Comparison of ENCODE assay signal across 8 cellular contexts in the genomic region with DNA sequence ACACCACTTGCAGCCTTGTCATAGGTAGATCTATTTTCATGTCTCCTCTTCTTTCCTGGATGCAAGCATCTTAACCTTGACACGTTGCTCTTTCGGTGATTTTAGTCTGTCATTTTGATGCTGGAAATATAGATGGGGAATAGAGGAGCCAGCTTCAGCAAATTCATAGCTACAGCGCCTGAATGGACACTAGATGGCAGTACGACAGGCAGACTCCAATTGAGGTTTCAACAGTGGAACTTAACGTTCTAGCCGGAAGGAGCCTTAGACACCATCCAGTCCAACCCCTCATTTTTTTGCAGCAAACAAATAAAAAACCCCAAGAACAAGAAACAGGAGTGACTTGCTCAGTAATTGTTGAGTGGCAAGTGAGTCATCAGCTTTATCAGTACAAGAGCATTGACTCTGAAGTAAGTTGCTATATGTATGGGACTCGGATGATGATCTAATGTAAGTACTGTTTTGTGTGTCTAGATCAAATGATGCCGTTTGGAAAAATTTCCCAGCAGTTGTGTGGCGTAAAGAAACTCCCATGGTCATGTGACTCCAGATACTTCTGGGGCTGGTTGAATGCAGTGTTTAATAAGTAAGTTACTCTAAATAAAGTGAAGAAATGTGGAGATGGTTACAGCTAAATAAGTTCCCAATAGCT. TPM values are rescaled to one million over a fixed set of nuclear protein-coding genes. Genes with fewer than 3 reads are reported as not detected.
DNase-seq lines count a peak whose midpoint lies in the region; ATAC-seq and TF ChIP-seq lines count a peak whose summit lies in the region.

No MANE protein-coding gene starts in this region.

- peaks cover 5 to 24% (median 17%) of the 10 kb centered on the region in 4 donors for H3K4me1 Mint-ChIP-seq in naive thymus-derived CD8-positive, alpha-beta T cell
- peaks cover 18% of the 10 kb centered on the region for H3K4me1 Mint-ChIP-seq in stimulated activated naive CD8-positive, alpha-beta T cell treated with anti-CD3 and anti-CD28 coated beads, Interleukin-15, amount 100 ng/mL, for 72 hours

- H3K27ac Mint-ChIP-seq in naive thymus-derived CD8-positive, alpha-beta T cell, result no peak overlapping the region
- H3K27ac Mint-ChIP-seq in stimulated activated naive CD8-positive, alpha-beta T cell treated with anti-CD3 and anti-CD28 coated beads, Interleukin-15, amount 100 ng/mL, for 72 hours, result no peak overlapping the region

- POLR2A ChIA-PET in naive thymus-derived CD8-positive, alpha-beta T cell (lab: Charles Lee), result interaction anchor here (0.6 to 2.7 kb wide), 5 partner anchors 8 to 703 kb away, joined by 3 to 8 read pairs (median 3); a partner anchor contains a TSS

- no peak overlapping the region for H3K4me3 Mint-ChIP-seq in naive thymus-derived CD8-positive, alpha-beta T cell
- no peak overlapping the region for H3K4me3 Mint-ChIP-seq in stimulated activated naive CD8-positive, alpha-beta T cell treated with anti-CD3 and anti-CD28 coated beads, Interleukin-15, amount 100 ng/mL, for 72 hours

- DNase-seq in DMS 273 treated with DMSO at 0.1 percent for 48 hours (lab: John Stamatoyannopoulos, UW) (peak; percentile 82), HS-5 (ENCODE audit: low read depth) (peak; percentile 93), NOMO-1 treated with DMSO at 0.1 percent for 48 hours (lab: John Stamatoyannopoulos, UW; ENCODE audit: unreplicated experiment) (peak; percentile 87), epithelial cell of proximal tubule (ENCODE audit: low read depth) (peak; percentile 78)
- DNase-seq in activated CD8-positive, alpha-beta memory T cell treated with anti-CD3 and anti-CD28 coated beads, Interleukin-2, amount 50 U/mL, for 4 hours, result peak; percentile 55
- DNase-seq in naive thymus-derived CD8-positive, alpha-beta T cell, result peak; percentile 22 to 83 (median 66)
- peak; percentile 68 to 82 for DNase-seq in stimulated activated naive CD8-positive, alpha-beta T cell treated with anti-CD3 and anti-CD28 coated beads, Interleukin-15, amount 100 ng/mL, for 72 hours

- H3K9me3 Mint-ChIP-seq in naive thymus-derived CD8-positive, alpha-beta T cell, result no peaks in the 10 kb centered on the region
- H3K9me3 Mint-ChIP-seq in stimulated activated naive CD8-positive, alpha-beta T cell treated with anti-CD3 and anti-CD28 coated beads, Interleukin-15, amount 100 ng/mL, for 72 hours, result no peaks in the 10 kb centered on the region

- H3K36me3 Mint-ChIP-seq in naive thymus-derived CD8-positive, alpha-beta T cell, result peaks cover 0 to 38% (median 11%) of the 10 kb centered on the region in 3 donors

- peak; percentile 94 for ATAC-seq in GM21381 (IDR thresholded peaks at IDR 0.05; ENCODE audit: unreplicated experiment)
- peak; percentile 97 to 98 for ATAC-seq in naive thymus-derived CD8-positive, alpha-beta T cell
- ATAC-seq in stimulated activated naive CD8-positive, alpha-beta T cell treated with anti-CD3 and anti-CD28 coated beads, Interleukin-15, amount 100 ng/mL, for 72 hours, result peak; percentile 98

- no peaks in the 10 kb centered on the region for H3K27me3 Mint-ChIP-seq in naive thymus-derived CD8-positive, alpha-beta T cell
- no peaks in the 10 kb centered on the region for H3K27me3 Mint-ChIP-seq in stimulated activated naive CD8-positive, alpha-beta T cell treated with anti-CD3 and anti-CD28 coated beads, Interleukin-15, amount 100 ng/mL, for 72 hours

- peak; percentile 97 for TF ChIP-seq CTCF in epithelial cell of proximal tubule (conservative IDR thresholded peaks at IDR 0.05; ENCODE audit: low read depth, low read length)

- H3K4me3 ChIP-seq in epithelial cell of proximal tubule (ENCODE audit: low read depth, low read length), result peak overlapping the region; percentile 10

RNA-seq across cellular contexts. Expression of a gene that starts 9.0 kb away (rescaled TPM):
- total RNA-seq in epithelial cell of proximal tubule, result 5.4 and 9.5 TPM in 2 replicates
- 10 to 100 TPM; 21.7 to 22.2 TPM for total RNA-seq in naive thymus-derived CD8-positive, alpha-beta T cell
- polyA plus RNA-seq in naive thymus-derived CD8-positive, alpha-beta T cell, result 10 to 100 TPM; 15.7 to 19.4 (median 18.7) TPM

RNA-seq across cellular contexts. Expression of a gene that starts 9.1 kb away (rescaled TPM):
- 4.0 and 6.1 TPM in 2 replicates for total RNA-seq in epithelial cell of proximal tubule
- 1 to 10 TPM; 5.0 to 6.5 TPM for total RNA-seq in naive thymus-derived CD8-positive, alpha-beta T cell
- polyA plus RNA-seq in naive thymus-derived CD8-positive, alpha-beta T cell, result 1 to 10 TPM; 2.8 to 5.6 (median 5.3) TPM

Comparison
In these comparisons a context has a peak if more than half of its experiments do, and no peak if none do; other contexts are left out.
1. Peak in every context shown above with its lines: DNase-seq, ATAC-seq and H3K4me3 ChIP-seq.